ENCODE assay signal across 1 cellular context in the genomic region with DNA sequence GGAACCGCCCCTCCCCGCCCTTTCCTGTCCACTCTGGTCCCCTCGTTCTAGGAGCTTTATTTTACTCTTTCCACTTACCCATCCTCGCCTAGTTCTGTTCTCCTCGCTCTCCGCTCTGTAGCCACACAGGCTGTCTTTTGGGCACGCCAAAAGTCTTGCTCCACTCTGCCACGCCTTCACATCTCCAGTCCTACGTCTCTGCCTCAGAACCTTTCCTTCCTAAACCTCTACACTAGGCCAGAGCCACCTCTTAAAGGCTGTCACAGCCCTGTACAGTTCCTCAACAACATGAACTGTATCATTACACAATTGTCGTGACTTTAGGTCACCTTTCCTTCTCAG.
TF ChIP-seq lines count a peak whose summit lies in the region.

No MANE protein-coding gene starts in this region.

TF ChIP-seq in HepG2, 621 proteins besides CTCF, POLR2A, EP300 and RAD21 (continued from another document):
- TF ChIP-seq, protein P1, sequence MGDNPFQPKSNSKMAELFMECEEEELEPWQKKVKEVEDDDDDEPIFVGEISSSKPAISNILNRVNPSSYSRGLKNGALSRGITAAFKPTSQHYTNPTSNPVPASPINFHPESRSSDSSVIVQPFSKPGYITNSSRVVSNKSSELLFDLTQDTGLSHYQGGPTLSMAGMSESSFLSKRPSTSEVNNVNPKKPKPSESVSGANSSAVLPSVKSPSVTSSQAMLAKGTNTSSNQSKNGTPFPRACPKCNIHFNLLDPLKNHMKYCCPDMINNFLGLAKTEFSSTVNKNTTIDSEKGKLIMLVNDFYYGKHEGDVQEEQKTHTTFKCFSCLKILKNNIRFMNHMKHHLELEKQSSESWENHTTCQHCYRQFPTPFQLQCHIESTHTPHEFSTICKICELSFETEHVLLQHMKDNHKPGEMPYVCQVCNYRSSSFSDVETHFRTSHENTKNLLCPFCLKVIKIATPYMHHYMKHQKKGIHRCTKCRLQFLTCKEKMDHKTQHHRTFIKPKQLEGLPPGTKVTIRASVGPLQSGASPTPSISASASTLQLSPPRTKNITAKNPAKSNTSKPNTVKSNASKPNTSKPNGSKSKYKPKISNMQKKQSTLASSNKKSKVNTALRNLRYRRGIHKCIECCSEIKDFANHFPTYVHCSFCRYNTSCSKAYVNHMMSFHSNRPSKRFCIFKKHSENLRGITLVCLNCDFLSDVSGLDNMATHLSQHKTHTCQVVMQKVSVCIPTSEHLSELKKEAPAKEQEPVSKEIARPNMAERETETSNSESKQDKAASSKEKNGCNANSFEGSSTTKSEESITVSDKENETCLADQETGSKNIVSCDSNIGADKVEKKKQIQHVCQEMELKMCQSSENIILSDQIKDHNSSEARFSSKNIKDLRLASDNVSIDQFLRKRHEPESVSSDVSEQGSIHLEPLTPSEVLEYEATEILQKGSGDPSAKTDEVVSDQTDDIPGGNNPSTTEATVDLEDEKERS (CRISPR knock-in tag; IDR thresholded peaks at IDR 0.05) = no peak
- TF ChIP-seq CBX5 (CRISPR knock-in tag; IDR thresholded peaks at IDR 0.05; ENCODE audit: borderline replicate concordance) (0 out of 2 replicates have a peak, but pooled peaks have one; percentile 1), SNAPC2 (CRISPR knock-in tag; IDR thresholded peaks at IDR 0.05) (0 out of 2 replicates have a peak, but pooled peaks have one; percentile 0), ELF4 (CRISPR knock-in tag; IDR thresholded peaks at IDR 0.05; ENCODE audit: borderline replicate concordance) (0 out of 2 replicates have a peak, but pooled peaks have one; percentile 10), KDM4B (CRISPR knock-in tag; IDR thresholded peaks at IDR 0.05) (0 out of 2 replicates have a peak, but pooled peaks have one; percentile 0), KAT8 (CRISPR knock-in tag; IDR thresholded peaks at IDR 0.05) (peak; percentile 28; the same call in 1 of the 2 replicates)
- TF ChIP-seq, protein P2, sequence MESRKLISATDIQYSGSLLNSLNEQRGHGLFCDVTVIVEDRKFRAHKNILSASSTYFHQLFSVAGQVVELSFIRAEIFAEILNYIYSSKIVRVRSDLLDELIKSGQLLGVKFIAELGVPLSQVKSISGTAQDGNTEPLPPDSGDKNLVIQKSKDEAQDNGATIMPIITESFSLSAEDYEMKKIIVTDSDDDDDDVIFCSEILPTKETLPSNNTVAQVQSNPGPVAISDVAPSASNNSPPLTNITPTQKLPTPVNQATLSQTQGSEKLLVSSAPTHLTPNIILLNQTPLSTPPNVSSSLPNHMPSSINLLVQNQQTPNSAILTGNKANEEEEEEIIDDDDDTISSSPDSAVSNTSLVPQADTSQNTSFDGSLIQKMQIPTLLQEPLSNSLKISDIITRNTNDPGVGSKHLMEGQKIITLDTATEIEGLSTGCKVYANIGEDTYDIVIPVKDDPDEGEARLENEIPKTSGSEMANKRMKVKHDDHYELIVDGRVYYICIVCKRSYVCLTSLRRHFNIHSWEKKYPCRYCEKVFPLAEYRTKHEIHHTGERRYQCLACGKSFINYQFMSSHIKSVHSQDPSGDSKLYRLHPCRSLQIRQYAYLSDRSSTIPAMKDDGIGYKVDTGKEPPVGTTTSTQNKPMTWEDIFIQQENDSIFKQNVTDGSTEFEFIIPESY (CRISPR knock-in tag; IDR thresholded peaks at IDR 0.05) = peak; percentile 0; the same call in 1 of the 2 replicates
